1 cellular context compared by ENCODE assay signal in the genomic region with DNA sequence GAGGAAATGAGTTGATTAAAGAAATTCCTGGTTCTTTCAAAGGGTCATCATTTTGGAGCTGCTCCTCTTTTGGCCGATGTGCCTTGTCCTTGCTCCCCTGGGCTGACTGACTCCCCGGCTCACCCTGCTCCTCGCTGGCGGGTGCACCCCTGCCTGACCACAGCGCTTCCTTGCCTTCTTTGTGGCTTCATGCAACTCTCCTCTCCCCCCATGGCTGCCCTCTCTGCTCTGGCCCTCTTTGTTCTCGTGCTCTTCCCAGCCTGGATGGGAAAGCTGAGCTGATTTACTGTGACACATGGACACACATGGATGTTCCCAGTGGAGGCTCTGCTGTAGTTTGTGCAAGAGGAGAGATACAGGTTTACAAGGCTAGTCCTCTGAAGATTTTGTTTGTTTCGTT.
TF ChIP-seq lines count a peak whose summit lies in the region.

No MANE protein-coding gene starts in this region.

TF ChIP-seq in GM12878, 131 proteins besides CTCF, POLR2A, EP300 and RAD21 (continued from another document):
- TF ChIP-seq, protein P1, sequence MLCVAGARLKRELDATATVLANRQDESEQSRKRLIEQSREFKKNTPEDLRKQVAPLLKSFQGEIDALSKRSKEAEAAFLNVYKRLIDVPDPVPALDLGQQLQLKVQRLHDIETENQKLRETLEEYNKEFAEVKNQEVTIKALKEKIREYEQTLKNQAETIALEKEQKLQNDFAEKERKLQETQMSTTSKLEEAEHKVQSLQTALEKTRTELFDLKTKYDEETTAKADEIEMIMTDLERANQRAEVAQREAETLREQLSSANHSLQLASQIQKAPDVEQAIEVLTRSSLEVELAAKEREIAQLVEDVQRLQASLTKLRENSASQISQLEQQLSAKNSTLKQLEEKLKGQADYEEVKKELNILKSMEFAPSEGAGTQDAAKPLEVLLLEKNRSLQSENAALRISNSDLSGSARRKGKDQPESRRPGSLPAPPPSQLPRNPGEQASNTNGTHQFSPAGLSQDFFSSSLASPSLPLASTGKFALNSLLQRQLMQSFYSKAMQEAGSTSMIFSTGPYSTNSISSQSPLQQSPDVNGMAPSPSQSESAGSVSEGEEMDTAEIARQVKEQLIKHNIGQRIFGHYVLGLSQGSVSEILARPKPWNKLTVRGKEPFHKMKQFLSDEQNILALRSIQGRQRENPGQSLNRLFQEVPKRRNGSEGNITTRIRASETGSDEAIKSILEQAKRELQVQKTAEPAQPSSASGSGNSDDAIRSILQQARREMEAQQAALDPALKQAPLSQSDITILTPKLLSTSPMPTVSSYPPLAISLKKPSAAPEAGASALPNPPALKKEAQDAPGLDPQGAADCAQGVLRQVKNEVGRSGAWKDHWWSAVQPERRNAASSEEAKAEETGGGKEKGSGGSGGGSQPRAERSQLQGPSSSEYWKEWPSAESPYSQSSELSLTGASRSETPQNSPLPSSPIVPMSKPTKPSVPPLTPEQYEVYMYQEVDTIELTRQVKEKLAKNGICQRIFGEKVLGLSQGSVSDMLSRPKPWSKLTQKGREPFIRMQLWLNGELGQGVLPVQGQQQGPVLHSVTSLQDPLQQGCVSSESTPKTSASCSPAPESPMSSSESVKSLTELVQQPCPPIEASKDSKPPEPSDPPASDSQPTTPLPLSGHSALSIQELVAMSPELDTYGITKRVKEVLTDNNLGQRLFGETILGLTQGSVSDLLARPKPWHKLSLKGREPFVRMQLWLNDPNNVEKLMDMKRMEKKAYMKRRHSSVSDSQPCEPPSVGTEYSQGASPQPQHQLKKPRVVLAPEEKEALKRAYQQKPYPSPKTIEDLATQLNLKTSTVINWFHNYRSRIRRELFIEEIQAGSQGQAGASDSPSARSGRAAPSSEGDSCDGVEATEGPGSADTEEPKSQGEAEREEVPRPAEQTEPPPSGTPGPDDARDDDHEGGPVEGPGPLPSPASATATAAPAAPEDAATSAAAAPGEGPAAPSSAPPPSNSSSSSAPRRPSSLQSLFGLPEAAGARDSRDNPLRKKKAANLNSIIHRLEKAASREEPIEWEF (IDR thresholded peaks at IDR 0.05; ENCODE audit: insufficient replicate concordance, low read depth, low read length) = no peak
- no peak for TF ChIP-seq MYB (IDR thresholded peaks at IDR 0.05; ENCODE audit: borderline replicate concordance, low read depth, low read length)
